ENCODE assay signal across 14 cellular contexts in the genomic region with DNA sequence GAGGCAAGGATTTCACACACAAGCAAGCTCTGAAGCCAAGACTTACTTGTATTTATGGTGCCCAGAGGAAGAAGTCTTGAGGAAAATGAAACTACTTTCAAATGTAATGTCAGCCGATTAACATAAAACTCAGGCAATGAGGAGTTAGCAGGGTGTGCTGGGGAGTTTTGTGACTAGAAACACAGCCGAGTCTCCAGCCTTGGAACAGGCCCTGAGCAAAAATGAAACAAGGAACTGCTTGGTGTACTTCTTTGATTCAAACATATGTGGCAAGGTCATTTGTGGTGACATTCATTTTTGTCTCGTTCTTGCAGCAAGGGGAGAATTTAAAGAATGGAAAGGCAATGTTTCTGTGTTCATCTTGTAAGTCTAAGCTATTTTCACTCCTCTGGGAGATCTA. TPM values are rescaled to one million over a fixed set of nuclear protein-coding genes. Genes with fewer than 3 reads are reported as not detected.
DNase-seq lines count a peak whose midpoint lies in the region; ATAC-seq and TF ChIP-seq lines count a peak whose summit lies in the region.
"Had no signal": no experiment of that assay in that cellular context is flagged by ENCODE, and none has a peak within 500 bp of the region (broad histone marks: within the 10 kb centered on the region; RNA-seq: fewer than 3 reads in every experiment).

No MANE protein-coding gene starts in this region.

- H2AFZ ChIP-seq in hepatocyte = no peak overlapping the region

- peak overlapping the region; percentile 9 for H3K4me3 Mint-ChIP-seq in T-helper 2 cell treated with Interferon-gamma antibody and Interleukin-4, amounts not matched to agents 5 μg/mL and 100 μg/mL, for 36 hours
- H3K4me3 Mint-ChIP-seq in stimulated activated naive B cell treated with anti-CD40 and anti-IgM and Interleukin-4, amounts not matched to agents 10 μg/mL and 1 μg/mL and 100 μg/mL, for 72 hours = no peak overlapping the region
- H3K4me3 Mint-ChIP-seq: activated CD4-positive, alpha-beta T cell treated with anti-CD3 and anti-CD28 coated beads for 36 hours had no signal

- no peaks in the 10 kb centered on the region for H4K20me1 ChIP-seq in hepatocyte (ENCODE audit: insufficient read depth, poor library complexity, severe bottlenecking)

- no peaks in the 10 kb centered on the region for H3K27me3 ChIP-seq in tibial artery
- no peaks in the 10 kb centered on the region for H3K27me3 ChIP-seq in hepatocyte

- peak; percentile 69 for ATAC-seq in HG02798 (IDR thresholded peaks at IDR 0.05; ENCODE audit: poor library complexity, unreplicated experiment)
- ATAC-seq in stimulated activated naive B cell treated with anti-CD40 and anti-IgM and Interleukin-4, amounts not matched to agents 10 μg/mL and 1 μg/mL and 100 μg/mL, for 72 hours (replicated peaks) = peak; percentile 77 to 82
- ATAC-seq: activated CD4-positive, alpha-beta T cell treated with anti-CD3 and anti-CD28 coated beads for 36 hours had no signal

- H3K27ac Mint-ChIP-seq in T-helper 2 cell treated with Interferon-gamma antibody and Interleukin-4, amounts not matched to agents 5 μg/mL and 100 μg/mL, for 36 hours = no peak overlapping the region
- no peak overlapping the region for H3K27ac Mint-ChIP-seq in stimulated activated naive B cell treated with anti-CD40 and anti-IgM and Interleukin-4, amounts not matched to agents 10 μg/mL and 1 μg/mL and 100 μg/mL, for 72 hours
- H3K27ac Mint-ChIP-seq: activated CD4-positive, alpha-beta T cell treated with anti-CD3 and anti-CD28 coated beads for 36 hours had no signal

- H3K9me3 ChIP-seq in tibial artery = no peaks in the 10 kb centered on the region
- no peaks in the 10 kb centered on the region for H3K9me3 ChIP-seq in hepatocyte (ENCODE audit: low read depth)

- no peaks in the 10 kb centered on the region for H3K9me2 ChIP-seq in hepatocyte (replicated peaks; ENCODE audit: insufficient read depth)

- no peak for DNase-seq in T-helper 2 cell treated with Interferon-gamma antibody and Interleukin-4, amounts not matched to agents 5 μg/mL and 100 μg/mL, for 36 hours (ENCODE audit: low spot score)
- DNase-seq in T-helper 2 cell (no peak), NOMO-1 treated with DMSO at 0.1 percent for 48 hours (lab: John Stamatoyannopoulos, UW; ENCODE audit: unreplicated experiment) (peak; percentile 63), tibial artery (no peak), hepatocyte (ENCODE audit: low spot score) (no peak), activated gamma-delta T cell (lab: John Stamatoyannopoulos, UW) (no peak)
- peak; percentile 17 for DNase-seq in stimulated activated naive B cell treated with anti-CD40 and anti-IgM and Interleukin-4, amounts not matched to agents 10 μg/mL and 1 μg/mL and 100 μg/mL, for 72 hours
- DNase-seq: 8988T; activated CD4-positive, alpha-beta T cell treated with anti-CD3 and anti-CD28 coated beads for 36 hours; effector CD4-positive, alpha-beta T cell; EL; NCI-H2029 had no signal

- TF ChIP-seq CTCF in tibial artery (IDR thresholded peaks at IDR 0.05) (no peak), hepatocyte (IDR thresholded peaks at IDR 0.05; ENCODE audit: poor library complexity) (no peak)

- peaks cover 8% of the 10 kb centered on the region for H3K27me3 Mint-ChIP-seq in T-helper 2 cell treated with Interferon-gamma antibody and Interleukin-4, amounts not matched to agents 5 μg/mL and 100 μg/mL, for 36 hours (ENCODE audit: low read depth)
- H3K27me3 Mint-ChIP-seq in stimulated activated naive B cell treated with anti-CD40 and anti-IgM and Interleukin-4, amounts not matched to agents 10 μg/mL and 1 μg/mL and 100 μg/mL, for 72 hours = peaks cover 27 to 28% of the 10 kb centered on the region in 2 donors

- H3K4me1 ChIP-seq in tibial artery (no peaks in the 10 kb centered on the region), hepatocyte (ENCODE audit: insufficient read depth) (no peaks in the 10 kb centered on the region)

- 87% methylated on average over 3 of the region's 3 CpGs for WGBS in hepatocyte (ENCODE audit: low lambda C conversion rate, missing lambda C conversion rate)

- H3K9me3 Mint-ChIP-seq in T-helper 2 cell treated with Interferon-gamma antibody and Interleukin-4, amounts not matched to agents 5 μg/mL and 100 μg/mL, for 36 hours = no peaks in the 10 kb centered on the region
- H3K9me3 Mint-ChIP-seq in stimulated activated naive B cell treated with anti-CD40 and anti-IgM and Interleukin-4, amounts not matched to agents 10 μg/mL and 1 μg/mL and 100 μg/mL, for 72 hours = no peaks in the 10 kb centered on the region

- no peak overlapping the region for H3K4me2 ChIP-seq in hepatocyte

- H3K4me1 Mint-ChIP-seq in T-helper 2 cell treated with Interferon-gamma antibody and Interleukin-4, amounts not matched to agents 5 μg/mL and 100 μg/mL, for 36 hours (ENCODE audit: low read depth) = no peaks in the 10 kb centered on the region
- H3K4me1 Mint-ChIP-seq in stimulated activated naive B cell treated with anti-CD40 and anti-IgM and Interleukin-4, amounts not matched to agents 10 μg/mL and 1 μg/mL and 100 μg/mL, for 72 hours = peaks cover 5 to 10% of the 10 kb centered on the region in 2 donors
- H3K4me1 Mint-ChIP-seq: activated CD4-positive, alpha-beta T cell treated with anti-CD3 and anti-CD28 coated beads for 36 hours had no signal

- H3K36me3 ChIP-seq in tibial artery = no peaks in the 10 kb centered on the region
- H3K36me3 ChIP-seq in hepatocyte (replicated peaks; ENCODE audit: insufficient read depth, low read depth) = no peaks in the 10 kb centered on the region

- intact Hi-C loops in tibial artery (cut with DNase I; ENCODE audit: low total_unique reads) = no loop called here

- H3K79me2 ChIP-seq in hepatocyte = no peaks in the 10 kb centered on the region

- H3K36me3 Mint-ChIP-seq in T-helper 2 cell treated with Interferon-gamma antibody and Interleukin-4, amounts not matched to agents 5 μg/mL and 100 μg/mL, for 36 hours (ENCODE audit: low read depth) = no peaks in the 10 kb centered on the region
- H3K36me3 Mint-ChIP-seq in stimulated activated naive B cell treated with anti-CD40 and anti-IgM and Interleukin-4, amounts not matched to agents 10 μg/mL and 1 μg/mL and 100 μg/mL, for 72 hours = no peaks in the 10 kb centered on the region

- H3K27ac ChIP-seq in tibial artery (no peak overlapping the region), hepatocyte (no peak overlapping the region)

- H3K4me3 ChIP-seq in tibial artery = no peak overlapping the region
- H3K4me3 ChIP-seq in hepatocyte = no peak overlapping the region

RNA-seq across cellular contexts. Expression of a gene that starts 4.4 kb away (rescaled TPM):
- not detected in 2 replicates for total RNA-seq in hepatocyte
- not detected in 2 replicates for polyA plus RNA-seq in hepatocyte
- total RNA-seq: activated CD4-positive, alpha-beta T cell treated with anti-CD3 and anti-CD28 coated beads for 36 hours had no signal

RNA-seq across cellular contexts. Expression of a gene that starts 51.4 kb away (rescaled TPM):
- total RNA-seq in hepatocyte = 0.07 and 0.16 TPM in 2 replicates
- 0.35 and 0.67 TPM in 2 replicates for polyA plus RNA-seq in hepatocyte
- total RNA-seq: mononuclear cell had no signal

RNA-seq across cellular contexts. Expression of a gene that starts 51.6 kb away (rescaled TPM):
- total RNA-seq in hepatocyte = 34.4 and 37.9 TPM in 2 replicates
- polyA plus RNA-seq in hepatocyte = 17.7 and 20.0 TPM in 2 replicates

Comparison
In these comparisons a context has a peak if more than half of its experiments do, and no peak if none do; other contexts are left out.
1. DNase-seq: peak in NOMO-1 treated with DMSO at 0.1 percent for 48 hours (single experiment) and stimulated activated naive B cell treated with anti-CD40 and anti-IgM and Interleukin-4, amounts not matched to agents 10 μg/mL and 1 μg/mL and 100 μg/mL, for 72 hours (single experiment); none in T-helper 2 cell treated with Interferon-gamma antibody and Interleukin-4, amounts not matched to agents 5 μg/mL and 100 μg/mL, for 36 hours (single experiment), T-helper 2 cell (0 of 5), tibial artery (0 of 2), hepatocyte (single experiment) and activated gamma-delta T cell (single experiment).